ENCODE assay signal across 8 cellular contexts in genomic region chr11:62792193-62792575, GRCh38. TPM values are rescaled to one million over a fixed set of nuclear protein-coding genes. Genes with fewer than 3 reads are reported as not detected.
DNase-seq lines count a peak whose midpoint lies in the region; ATAC-seq and TF ChIP-seq lines count a peak whose summit lies in the region.

No MANE protein-coding gene starts in this region.

- peak overlapping the region; percentile 88 for H3K27ac Mint-ChIP-seq in activated CD4-positive, alpha-beta T cell treated with anti-CD3 and anti-CD28 coated beads, Interleukin-2, amount 10 ng/mL, durations not matched to agents 7 days and 5 days
- peak overlapping the region; percentile 89 for H3K27ac Mint-ChIP-seq in activated T-helper 2 cell treated with anti-CD3 and anti-CD28 coated beads, Interferon-gamma antibody, Interleukin-2, Interleukin-4, amounts not matched to agents 10 μg/mL and 5 μg/mL and 100 μg/mL, durations not matched to agents 14 hours and 24 hours and 36 hours
- peak overlapping the region; percentile 87 to 98 for H3K27ac Mint-ChIP-seq in stimulated activated naive CD8-positive, alpha-beta T cell treated with anti-CD3 and anti-CD28 coated beads, Interleukin-15, amount 100 ng/mL, for 72 hours

- no peak for DNase-seq in activated CD4-positive, alpha-beta T cell treated with anti-CD3 and anti-CD28 coated beads, Interleukin-2, amount 10 ng/mL, durations not matched to agents 7 days and 5 days
- no peak for DNase-seq in activated CD4-positive, alpha-beta T cell treated with anti-CD3 and anti-CD28 coated beads for 48 hours
- DNase-seq in activated T-helper 2 cell treated with anti-CD3 and anti-CD28 coated beads, Interferon-gamma antibody, Interleukin-2, Interleukin-4, amounts not matched to agents 10 μg/mL and 5 μg/mL and 100 μg/mL, durations not matched to agents 14 hours and 24 hours and 36 hours (ENCODE audit: low spot score): no peak
- no peak for DNase-seq in stimulated activated naive CD8-positive, alpha-beta T cell treated with anti-CD3 and anti-CD28 coated beads, Interleukin-15, amount 100 ng/mL, for 72 hours
- DNase-seq in A172 (ENCODE audit: low spot score) (no peak), GM20000 (ENCODE audit: low spot score) (no peak)

- TF ChIP-seq CTCF in GM20000 (IDR thresholded peaks at IDR 0.05; ENCODE audit: extremely low read depth, missing control alignments): no peak

- CTCF ChIA-PET in activated CD4-positive, alpha-beta T cell treated with anti-CD3 and anti-CD28 coated beads, Interleukin-2, amount 10 ng/mL, durations not matched to agents 7 days and 5 days (lab: Charles Lee): interaction anchor here (0.8 to 9.0 kb wide), 4 partner anchors 12 to 89 kb away, joined by 3 to 170 read pairs (median 7); partner anchors contain the start of genes HNRNPUL2, SLC3A2 and TAF6L

- H3K27ac ChIP-seq in iPS-18a (ENCODE audit: low read length): no peak overlapping the region

- H3K27me3 ChIP-seq in iPS-18a (ENCODE audit: control insufficient read depth, insufficient read depth, low read length): no peaks in the 10 kb centered on the region

- no peak for ATAC-seq in stimulated activated naive CD8-positive, alpha-beta T cell treated with anti-CD3 and anti-CD28 coated beads, Interleukin-15, amount 100 ng/mL, for 72 hours
- no peak for ATAC-seq in GM19023 (IDR thresholded peaks at IDR 0.05; ENCODE audit: unreplicated experiment)

- H3K9me3 ChIP-seq in iPS-18a (ENCODE audit: control insufficient read depth, low read depth, low read length): no peaks in the 10 kb centered on the region

- peaks cover 48% of the 10 kb centered on the region for H3K36me3 ChIP-seq in iPS-18a (ENCODE audit: control insufficient read depth, low read depth, low read length)

- H3K4me1 ChIP-seq in iPS-18a (ENCODE audit: control insufficient read depth, low read depth, low read length): peaks cover 8% of the 10 kb centered on the region

- intact Hi-C loops in activated T-helper 2 cell treated with anti-CD3 and anti-CD28 coated beads, Interferon-gamma antibody, Interleukin-2, Interleukin-4, amounts not matched to agents 10 μg/mL and 5 μg/mL and 100 μg/mL, durations not matched to agents 14 hours and 24 hours and 36 hours (cut with micrococcal nuclease): loop anchor here (1.0 kb wide), 1 partner anchor 13 kb away; the partner anchor contains the start of gene NXF1

- POLR2A ChIA-PET in activated CD4-positive, alpha-beta T cell treated with anti-CD3 and anti-CD28 coated beads, Interleukin-2, amount 10 ng/mL, durations not matched to agents 7 days and 5 days (lab: Charles Lee): no interaction called here

- H3K27me3 Mint-ChIP-seq in activated CD4-positive, alpha-beta T cell treated with anti-CD3 and anti-CD28 coated beads, Interleukin-2, amount 10 ng/mL, durations not matched to agents 7 days and 5 days: no peaks in the 10 kb centered on the region
- H3K27me3 Mint-ChIP-seq in activated T-helper 2 cell treated with anti-CD3 and anti-CD28 coated beads, Interferon-gamma antibody, Interleukin-2, Interleukin-4, amounts not matched to agents 10 μg/mL and 5 μg/mL and 100 μg/mL, durations not matched to agents 14 hours and 24 hours and 36 hours (ENCODE audit: low read depth): no peaks in the 10 kb centered on the region
- H3K27me3 Mint-ChIP-seq in stimulated activated naive CD8-positive, alpha-beta T cell treated with anti-CD3 and anti-CD28 coated beads, Interleukin-15, amount 100 ng/mL, for 72 hours: no peaks in the 10 kb centered on the region

- peak overlapping the region; percentile 87 for H3K4me3 Mint-ChIP-seq in activated CD4-positive, alpha-beta T cell treated with anti-CD3 and anti-CD28 coated beads, Interleukin-2, amount 10 ng/mL, durations not matched to agents 7 days and 5 days
- H3K4me3 Mint-ChIP-seq in activated T-helper 2 cell treated with anti-CD3 and anti-CD28 coated beads, Interferon-gamma antibody, Interleukin-2, Interleukin-4, amounts not matched to agents 10 μg/mL and 5 μg/mL and 100 μg/mL, durations not matched to agents 14 hours and 24 hours and 36 hours (ENCODE audit: low read depth): peak overlapping the region; percentile 87
- H3K4me3 Mint-ChIP-seq in stimulated activated naive CD8-positive, alpha-beta T cell treated with anti-CD3 and anti-CD28 coated beads, Interleukin-15, amount 100 ng/mL, for 72 hours: peak overlapping the region; percentile 86 to 93

- peaks cover 48% of the 10 kb centered on the region for H3K4me1 Mint-ChIP-seq in activated CD4-positive, alpha-beta T cell treated with anti-CD3 and anti-CD28 coated beads, Interleukin-2, amount 10 ng/mL, durations not matched to agents 7 days and 5 days
- H3K4me1 Mint-ChIP-seq in activated T-helper 2 cell treated with anti-CD3 and anti-CD28 coated beads, Interferon-gamma antibody, Interleukin-2, Interleukin-4, amounts not matched to agents 10 μg/mL and 5 μg/mL and 100 μg/mL, durations not matched to agents 14 hours and 24 hours and 36 hours (ENCODE audit: low read depth): peaks cover 40% of the 10 kb centered on the region
- H3K4me1 Mint-ChIP-seq in stimulated activated naive CD8-positive, alpha-beta T cell treated with anti-CD3 and anti-CD28 coated beads, Interleukin-15, amount 100 ng/mL, for 72 hours: peaks cover 62% of the 10 kb centered on the region

- H3K36me3 Mint-ChIP-seq in activated CD4-positive, alpha-beta T cell treated with anti-CD3 and anti-CD28 coated beads, Interleukin-2, amount 10 ng/mL, durations not matched to agents 7 days and 5 days (ENCODE audit: low read depth): peaks cover 71% of the 10 kb centered on the region
- peaks cover 83% of the 10 kb centered on the region for H3K36me3 Mint-ChIP-seq in activated T-helper 2 cell treated with anti-CD3 and anti-CD28 coated beads, Interferon-gamma antibody, Interleukin-2, Interleukin-4, amounts not matched to agents 10 μg/mL and 5 μg/mL and 100 μg/mL, durations not matched to agents 14 hours and 24 hours and 36 hours (ENCODE audit: low read depth)

- peak overlapping the region; percentile 90 for H3K4me3 ChIP-seq in iPS-18a (ENCODE audit: low read length)

- no peaks in the 10 kb centered on the region for H3K9me3 Mint-ChIP-seq in activated CD4-positive, alpha-beta T cell treated with anti-CD3 and anti-CD28 coated beads, Interleukin-2, amount 10 ng/mL, durations not matched to agents 7 days and 5 days
- no peaks in the 10 kb centered on the region for H3K9me3 Mint-ChIP-seq in activated T-helper 2 cell treated with anti-CD3 and anti-CD28 coated beads, Interferon-gamma antibody, Interleukin-2, Interleukin-4, amounts not matched to agents 10 μg/mL and 5 μg/mL and 100 μg/mL, durations not matched to agents 14 hours and 24 hours and 36 hours
- no peaks in the 10 kb centered on the region for H3K9me3 Mint-ChIP-seq in stimulated activated naive CD8-positive, alpha-beta T cell treated with anti-CD3 and anti-CD28 coated beads, Interleukin-15, amount 100 ng/mL, for 72 hours

- H3K9ac ChIP-seq in iPS-18a (ENCODE audit: low read length): peak overlapping the region; percentile 84

RNA-seq across cellular contexts. Expression of gene TMEM223, which starts 0.4 kb away (rescaled TPM):
- 10 to 100 TPM; 17.9 to 19.4 TPM for total RNA-seq in activated CD4-positive, alpha-beta T cell treated with anti-CD3 and anti-CD28 coated beads, Interleukin-2, amount 10 ng/mL, durations not matched to agents 7 days and 5 days
- 13.4 and 14.0 TPM in 2 replicates for total RNA-seq in activated T-helper 2 cell treated with anti-CD3 and anti-CD28 coated beads, Interferon-gamma antibody, Interleukin-2, Interleukin-4, amounts not matched to agents 10 μg/mL and 5 μg/mL and 100 μg/mL, durations not matched to agents 14 hours and 24 hours and 36 hours
- 23.4 and 30.1 TPM in 2 replicates for total RNA-seq in A172 (2014; rRNA removed; shearing (Covaris generic))

RNA-seq across cellular contexts. Expression of gene TMEM179B, which starts 5.0 kb away (rescaled TPM):
- 10 to 100 TPM; 46.8 to 55.9 TPM for total RNA-seq in activated CD4-positive, alpha-beta T cell treated with anti-CD3 and anti-CD28 coated beads, Interleukin-2, amount 10 ng/mL, durations not matched to agents 7 days and 5 days
- total RNA-seq in activated T-helper 2 cell treated with anti-CD3 and anti-CD28 coated beads, Interferon-gamma antibody, Interleukin-2, Interleukin-4, amounts not matched to agents 10 μg/mL and 5 μg/mL and 100 μg/mL, durations not matched to agents 14 hours and 24 hours and 36 hours: 34.6 and 35.9 TPM in 2 replicates
- 32.3 and 51.8 TPM in 2 replicates for total RNA-seq in A172 (2014; rRNA removed; shearing (Covaris generic))

RNA-seq across cellular contexts. Expression of gene NXF1, which starts 13.1 kb away (rescaled TPM):
- total RNA-seq in activated CD4-positive, alpha-beta T cell treated with anti-CD3 and anti-CD28 coated beads, Interleukin-2, amount 10 ng/mL, durations not matched to agents 7 days and 5 days: 100 to 1,000 TPM; 110 to 121 TPM
- total RNA-seq in activated T-helper 2 cell treated with anti-CD3 and anti-CD28 coated beads, Interferon-gamma antibody, Interleukin-2, Interleukin-4, amounts not matched to agents 10 μg/mL and 5 μg/mL and 100 μg/mL, durations not matched to agents 14 hours and 24 hours and 36 hours: 134 and 139 TPM in 2 replicates
- total RNA-seq in A172 (2014; rRNA removed; shearing (Covaris generic)): 25.9 and 30.0 TPM in 2 replicates

RNA-seq across cellular contexts. Expression of gene TAF6L, which starts 21.0 kb away (rescaled TPM):
- 10 to 100 TPM; 17.7 to 19.4 TPM for total RNA-seq in activated CD4-positive, alpha-beta T cell treated with anti-CD3 and anti-CD28 coated beads, Interleukin-2, amount 10 ng/mL, durations not matched to agents 7 days and 5 days
- 17.6 and 21.0 TPM in 2 replicates for total RNA-seq in activated T-helper 2 cell treated with anti-CD3 and anti-CD28 coated beads, Interferon-gamma antibody, Interleukin-2, Interleukin-4, amounts not matched to agents 10 μg/mL and 5 μg/mL and 100 μg/mL, durations not matched to agents 14 hours and 24 hours and 36 hours
- 28.0 TPM in 2 replicates for total RNA-seq in A172 (2014; rRNA removed; shearing (Covaris generic))

RNA-seq across cellular contexts. Expression of gene POLR2G, which starts 30.8 kb away (rescaled TPM):
- total RNA-seq in activated CD4-positive, alpha-beta T cell treated with anti-CD3 and anti-CD28 coated beads, Interleukin-2, amount 10 ng/mL, durations not matched to agents 7 days and 5 days: 10 to 100 TPM; 87.2 to 99.8 TPM
- 122 and 128 TPM in 2 replicates for total RNA-seq in activated T-helper 2 cell treated with anti-CD3 and anti-CD28 coated beads, Interferon-gamma antibody, Interleukin-2, Interleukin-4, amounts not matched to agents 10 μg/mL and 5 μg/mL and 100 μg/mL, durations not matched to agents 14 hours and 24 hours and 36 hours
- total RNA-seq in A172 (2014; rRNA removed; shearing (Covaris generic)): 96.7 and 104 TPM in 2 replicates
